In the genomic region with DNA sequence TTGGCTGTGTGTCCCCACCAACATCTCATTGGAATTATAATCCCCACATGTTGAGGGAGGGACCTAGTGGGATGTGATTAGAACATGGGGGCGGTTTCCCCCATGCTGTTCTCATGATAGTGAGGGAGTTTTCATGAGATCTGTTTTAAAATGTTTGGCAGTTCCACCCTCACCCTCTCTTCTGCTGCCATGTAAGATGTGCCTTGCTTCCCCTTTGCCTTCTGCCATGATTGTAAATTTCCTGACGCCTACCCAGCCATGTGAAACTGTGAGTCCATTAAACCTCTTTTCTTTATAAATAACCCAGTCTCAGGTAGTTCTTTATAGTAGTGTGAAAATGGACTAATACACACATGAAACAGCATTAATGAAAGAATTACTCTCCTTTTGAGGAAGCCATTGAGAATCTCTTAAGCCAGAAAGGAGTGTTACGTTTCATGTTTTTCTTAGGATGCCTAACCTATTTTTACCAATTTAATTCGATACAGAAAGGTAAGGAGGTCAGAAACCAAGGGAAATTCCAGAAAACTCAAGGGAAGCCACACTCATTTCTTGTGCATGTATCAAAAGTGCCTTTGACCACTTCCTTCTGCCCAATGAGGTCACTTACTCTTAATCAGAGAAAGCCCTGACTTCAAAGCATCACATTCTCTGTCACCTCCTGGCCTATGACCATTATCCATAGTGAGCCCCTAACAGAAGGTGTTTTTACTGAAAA, we compare ENCODE assay signal across 11 cellular contexts. TPM values are rescaled to one million over a fixed set of nuclear protein-coding genes. Genes with fewer than 3 reads are reported as not detected.
A peak's percentile ranks its signal among the peaks of the same experiment; 100 is the strongest.
DNase-seq lines count a peak whose midpoint lies in the region; ATAC-seq lines count a peak whose summit lies in the region.
"Had no signal": no experiment of that assay in that cellular context is flagged by ENCODE, and none has a peak within 500 bp of the region (broad histone marks: within the 10 kb centered on the region; RNA-seq: fewer than 3 reads in every experiment).

No MANE protein-coding gene starts in this region.

- peak; percentile 62 for ATAC-seq in GM21825 (IDR thresholded peaks at IDR 0.05; ENCODE audit: unreplicated experiment)

- H3K4me3 Mint-ChIP-seq in activated CD4-positive, alpha-beta T cell treated with anti-CD3 and anti-CD28 coated beads, Interleukin-2, amount 10 ng/mL, durations not matched to agents 24 days and 14 days = no peak overlapping the region

- intact Hi-C loops in activated CD4-positive, alpha-beta T cell treated with anti-CD3 and anti-CD28 coated beads, Interleukin-2, amount 10 ng/mL, durations not matched to agents 24 days and 14 days (cut with micrococcal nuclease) = loop anchor here (1.0 kb wide), 1 partner anchor 9 kb away; no protein-coding TSS in a partner anchor

- H3K4me1 Mint-ChIP-seq in activated CD4-positive, alpha-beta T cell treated with anti-CD3 and anti-CD28 coated beads, Interleukin-2, amount 10 ng/mL, durations not matched to agents 24 days and 14 days = peaks cover 18% of the 10 kb centered on the region

- H3K27ac Mint-ChIP-seq in activated CD4-positive, alpha-beta T cell treated with anti-CD3 and anti-CD28 coated beads, Interleukin-2, amount 10 ng/mL, durations not matched to agents 24 days and 14 days = peak overlapping the region; percentile 2

- no peaks in the 10 kb centered on the region for H3K27me3 Mint-ChIP-seq in activated CD4-positive, alpha-beta T cell treated with anti-CD3 and anti-CD28 coated beads, Interleukin-2, amount 10 ng/mL, durations not matched to agents 24 days and 14 days

- peaks cover 4% of the 10 kb centered on the region for H3K9me3 Mint-ChIP-seq in activated CD4-positive, alpha-beta T cell treated with anti-CD3 and anti-CD28 coated beads, Interleukin-2, amount 10 ng/mL, durations not matched to agents 24 days and 14 days

- DNase-seq in activated CD4-positive, alpha-beta T cell treated with anti-CD3 and anti-CD28 coated beads, Interleukin-2, amount 10 ng/mL, durations not matched to agents 24 days and 14 days = no peak
- DNase-seq in activated CD4-positive, alpha-beta T cell treated with anti-CD3 and anti-CD28 coated beads, Interleukin-2, amount 50 U/mL, for 4 hours = no peak
- DNase-seq in HT1080 (ENCODE audit: low read depth) (peak; percentile 35), renal cortical epithelial cell (ENCODE audit: low read depth) (peak; percentile 54), SHP77 (lab: John Stamatoyannopoulos, UW) (no peak), cerebellar nuclear complex (lab: John Stamatoyannopoulos, UW) (no peak)
- no peak for DNase-seq in NK-92 treated with Interleukin-12 subunit alpha and Interleukin-12 subunit beta, amount 100 ng/mL, for 24 hours (lab: John Stamatoyannopoulos, UW)
- DNase-seq: Kasumi-1; NCI-H748 treated with DMSO at 0.1 percent for 48 hours; stimulated activated naive CD4-positive, alpha-beta T cell had no signal

- H3K36me3 Mint-ChIP-seq in activated CD4-positive, alpha-beta T cell treated with anti-CD3 and anti-CD28 coated beads, Interleukin-2, amount 10 ng/mL, durations not matched to agents 24 days and 14 days (ENCODE audit: low read depth) = peaks cover 48% of the 10 kb centered on the region

RNA-seq across cellular contexts. Expression of gene HINT3, which starts 24.7 kb away (rescaled TPM):
- 8.5 and 8.9 TPM in 2 replicates for total RNA-seq in activated CD4-positive, alpha-beta T cell treated with anti-CD3 and anti-CD28 coated beads, Interleukin-2, amount 10 ng/mL, durations not matched to agents 24 days and 14 days
- total RNA-seq in HT1080 (2014; rRNA removed; shearing (Covaris generic)) = 8.7 and 10.0 TPM in 2 replicates
- polyA plus RNA-seq in HT1080 (2015; cell fraction: cytosol; rRNA removed) = 6.2 and 7.7 TPM in 2 replicates
- 2.6 and 2.7 TPM in 2 replicates for polyA plus RNA-seq in HT1080 (2015; cell fraction: nucleus; rRNA removed)
- 25.6 and 33.9 TPM in 2 replicates for total RNA-seq in renal cortical epithelial cell

RNA-seq across cellular contexts. Expression of gene TRMT11, which starts 54.4 kb away (rescaled TPM):
- total RNA-seq in activated CD4-positive, alpha-beta T cell treated with anti-CD3 and anti-CD28 coated beads, Interleukin-2, amount 10 ng/mL, durations not matched to agents 24 days and 14 days = 33.6 and 34.4 TPM in 2 replicates
- total RNA-seq in HT1080 (2014; rRNA removed; shearing (Covaris generic)) = 15.8 and 17.1 TPM in 2 replicates
- polyA plus RNA-seq in HT1080 (2015; cell fraction: cytosol; rRNA removed) = 29.0 and 30.4 TPM in 2 replicates
- 62.3 and 67.4 TPM in 2 replicates for polyA plus RNA-seq in HT1080 (2015; cell fraction: nucleus; rRNA removed)
- total RNA-seq in renal cortical epithelial cell = 26.9 and 27.2 TPM in 2 replicates

Comparison
In these comparisons a context has a peak if more than half of its experiments do, and no peak if none do; other contexts are left out.
1. DNase-seq: peak in HT1080 (single experiment) and renal cortical epithelial cell (single experiment); none in activated CD4-positive, alpha-beta T cell treated with anti-CD3 and anti-CD28 coated beads, Interleukin-2, amount 10 ng/mL, durations not matched to agents 24 days and 14 days (single experiment), activated CD4-positive, alpha-beta T cell treated with anti-CD3 and anti-CD28 coated beads, Interleukin-2, amount 50 U/mL, for 4 hours (0 of 2), NK-92 treated with Interleukin-12 subunit alpha and Interleukin-12 subunit beta, amount 100 ng/mL, for 24 hours (single experiment), SHP77 (0 of 2) and cerebellar nuclear complex (0 of 2).